In genomic region chrX:46758956-46759644, GRCh38 we compare ENCODE assay signal across 8 cellular contexts. TPM values are rescaled to one million over a fixed set of nuclear protein-coding genes. Genes with fewer than 3 reads are reported as not detected.
DNase-seq lines count a peak whose midpoint lies in the region; ATAC-seq, FAIRE-seq and TF ChIP-seq lines count a peak whose summit lies in the region.

Gene SLC9A7 (minus strand): TSS chrX:46759118. CDS start chrX:46759029, 89 bp downstream.

- H3K4me1 ChIP-seq in heart right ventricle (peaks cover 0 to 7% (median 0%) of the 10 kb centered on the region in 9 donors), prostate gland (replicated peaks) (no peaks in the 10 kb centered on the region)

- no peaks in the 10 kb centered on the region; the same call in 1 of the 2 replicates for H3K9me3 Mint-ChIP-seq in HFFc6
- no peaks in the 10 kb centered on the region for H3K9me3 Mint-ChIP-seq in activated naive CD8-positive, alpha-beta T cell treated with anti-CD3 and anti-CD28 coated beads, Interleukin-2, amount 10 ng/mL, durations not matched to agents 7 days and 5 days

- POLR2A ChIA-PET in activated naive CD8-positive, alpha-beta T cell treated with anti-CD3 and anti-CD28 coated beads, Interleukin-2, amount 10 ng/mL, durations not matched to agents 7 days and 5 days (lab: Charles Lee), result interaction anchor here (1.0 kb wide), 1 partner anchor 54 kb away, joined by 3 read pairs; no protein-coding TSS in a partner anchor

- no peak for TF ChIP-seq POLR2A in NB4 (IDR thresholded peaks at IDR 0.05; ENCODE audit: extremely low read depth, insufficient read length)
- peak; percentile 62 for TF ChIP-seq POLR2A in prostate gland (IDR thresholded peaks at IDR 0.05)

- peak; percentile 49 for DNase-seq in HFFc6
- DNase-seq in NB4 (ENCODE audit: low read depth), result peak; percentile 84
- DNase-seq in SW480 (ENCODE audit: low spot score), result peak; percentile 77
- DNase-seq in activated naive CD8-positive, alpha-beta T cell treated with anti-CD3 and anti-CD28 coated beads, Interleukin-2, amount 10 ng/mL, durations not matched to agents 7 days and 5 days, result peak; percentile 86
- peak; percentile 64 to 77 for DNase-seq in heart right ventricle
- peak; percentile 66 for DNase-seq in prostate gland (ENCODE audit: low spot score)
- DNase-seq in urothelium cell line (ENCODE audit: low spot score), result peak; percentile 78

- H3K9me3 ChIP-seq in heart right ventricle (peaks cover 0 to 14% (median 0%) of the 10 kb centered on the region in 11 donors), prostate gland (no peaks in the 10 kb centered on the region)

- H3K27ac ChIP-seq in heart right ventricle (no peak within 1 kb of the TSS), prostate gland (peak within 1 kb of the TSS; percentile 53 to 76)

- H3K4me3 Mint-ChIP-seq in HFFc6, result peak within 1 kb of the TSS; percentile 94
- H3K4me3 Mint-ChIP-seq in activated naive CD8-positive, alpha-beta T cell treated with anti-CD3 and anti-CD28 coated beads, Interleukin-2, amount 10 ng/mL, durations not matched to agents 7 days and 5 days, result peak within 1 kb of the TSS; percentile 88

- peaks cover 0 to 39% (median 0%) of the 10 kb centered on the region in 7 donors for H3K27me3 ChIP-seq in heart right ventricle
- no peaks in the 10 kb centered on the region for H3K27me3 ChIP-seq in prostate gland (replicated peaks; ENCODE audit: insufficient read depth)

- WGBS in heart right ventricle, 2 donors, result 0 to 1% methylated on average over 21 to 63 of the region's 85 CpGs
- 0% methylated on average over 4 of the region's 85 CpGs for WGBS in prostate gland

- TF ChIP-seq CTCF in GM12873 (IDR thresholded peaks at IDR 0.05; ENCODE audit: insufficient read depth, low read depth, low read length, missing control alignments) (peak; percentile 80), HFFc6 (IDR thresholded peaks at IDR 0.05) (peak; percentile 84), NB4 (IDR thresholded peaks at IDR 0.05; ENCODE audit: low read depth, low read length) (peak; percentile 59), heart right ventricle (IDR thresholded peaks at IDR 0.05) (peak; percentile 61 to 82 (median 79)), prostate gland (IDR thresholded peaks at IDR 0.05) (peak; percentile 67 to 93 (median 80))

- peak within 1 kb of the TSS; percentile 44 for H3K4me3 ChIP-seq in NB4 (ENCODE audit: low read depth, low read length)
- H3K4me3 ChIP-seq in heart right ventricle, result peak within 1 kb of the TSS in 9 of 10 donors; percentile 34 to 56 (median 53)
- peak within 1 kb of the TSS; percentile 44 to 56 for H3K4me3 ChIP-seq in prostate gland

- ATAC-seq in activated naive CD8-positive, alpha-beta T cell treated with anti-CD3 and anti-CD28 coated beads, Interleukin-2, amount 10 ng/mL, durations not matched to agents 7 days and 5 days (ENCODE audit: low read depth), result peak; percentile 85
- peak; percentile 79 to 92 (median 88) for ATAC-seq in heart right ventricle

- peaks cover 4% of the 10 kb centered on the region; the same call in 1 of the 2 replicates for H3K36me3 Mint-ChIP-seq in HFFc6 (ENCODE audit: low read depth)
- no peaks in the 10 kb centered on the region for H3K36me3 Mint-ChIP-seq in activated naive CD8-positive, alpha-beta T cell treated with anti-CD3 and anti-CD28 coated beads, Interleukin-2, amount 10 ng/mL, durations not matched to agents 7 days and 5 days

- no peaks in the 10 kb centered on the region for H3K27me3 Mint-ChIP-seq in HFFc6 (ENCODE audit: insufficient read depth)
- peaks cover 5% of the 10 kb centered on the region for H3K27me3 Mint-ChIP-seq in activated naive CD8-positive, alpha-beta T cell treated with anti-CD3 and anti-CD28 coated beads, Interleukin-2, amount 10 ng/mL, durations not matched to agents 7 days and 5 days

- intact Hi-C loops in heart right ventricle (cut with DNase I), result loop anchor here in 9 of 10 donors (1.0 to 10.0 kb wide), 7 partner anchors 33 to 334 kb away; no protein-coding TSS in a partner anchor
- intact Hi-C loops in prostate gland (cut with DNase I), result loop anchor here (2.0 kb wide), 1 partner anchor 38 kb away; no protein-coding TSS in a partner anchor

- H3K27ac Mint-ChIP-seq in HFFc6, result peak within 1 kb of the TSS; percentile 88
- H3K27ac Mint-ChIP-seq in activated naive CD8-positive, alpha-beta T cell treated with anti-CD3 and anti-CD28 coated beads, Interleukin-2, amount 10 ng/mL, durations not matched to agents 7 days and 5 days, result peak within 1 kb of the TSS; percentile 73

- H3K4me1 Mint-ChIP-seq in HFFc6 (ENCODE audit: low read depth), result peaks cover 42% of the 10 kb centered on the region
- H3K4me1 Mint-ChIP-seq in activated naive CD8-positive, alpha-beta T cell treated with anti-CD3 and anti-CD28 coated beads, Interleukin-2, amount 10 ng/mL, durations not matched to agents 7 days and 5 days, result peaks cover 17% of the 10 kb centered on the region

- no peak for FAIRE-seq in urothelium cell line (lab: Jason Lieb, UNC)

- no peaks in the 10 kb centered on the region for H3K36me3 ChIP-seq in heart right ventricle
- no peaks in the 10 kb centered on the region for H3K36me3 ChIP-seq in prostate gland

RNA-seq across cellular contexts. Expression of gene SLC9A7, which starts in this region (rescaled TPM):
- 10 to 100 TPM; 41.8 to 54.1 (median 45.7) TPM for total RNA-seq in HFFc6 (2021; fragmentation: NEBNext Ultra II Directional; extraction: Animal tissue kit (Norgen Biotek cat#: 25700))
- 1 to 10 TPM; 2.9 to 3.9 TPM for total RNA-seq in activated naive CD8-positive, alpha-beta T cell treated with anti-CD3 and anti-CD28 coated beads, Interleukin-2, amount 10 ng/mL, durations not matched to agents 7 days and 5 days
- total RNA-seq in heart right ventricle (1 to 10 TPM in 9 of 10 donors, under 1 TPM in 1; 0.71 to 7.5 (median 2.2) TPM), prostate gland (10 to 100 TPM; 16.5 to 36.5 TPM)
- under 1 TPM; 0.43 to 0.59 TPM for polyA plus RNA-seq in heart right ventricle

Comparison
In these comparisons a context has a peak if more than half of its experiments do, and no peak if none do; other contexts are left out.
1. H3K27ac ChIP-seq: peak in prostate gland (2 of 2); none in heart right ventricle (0 of 10).
2. Peak in every context shown above with its lines, with median percentiles within 50 percentile points of each other: CTCF ChIP-seq, DNase-seq and H3K4me3 ChIP-seq.